ENCODE assay signal across 13 cellular contexts in the genomic region with DNA sequence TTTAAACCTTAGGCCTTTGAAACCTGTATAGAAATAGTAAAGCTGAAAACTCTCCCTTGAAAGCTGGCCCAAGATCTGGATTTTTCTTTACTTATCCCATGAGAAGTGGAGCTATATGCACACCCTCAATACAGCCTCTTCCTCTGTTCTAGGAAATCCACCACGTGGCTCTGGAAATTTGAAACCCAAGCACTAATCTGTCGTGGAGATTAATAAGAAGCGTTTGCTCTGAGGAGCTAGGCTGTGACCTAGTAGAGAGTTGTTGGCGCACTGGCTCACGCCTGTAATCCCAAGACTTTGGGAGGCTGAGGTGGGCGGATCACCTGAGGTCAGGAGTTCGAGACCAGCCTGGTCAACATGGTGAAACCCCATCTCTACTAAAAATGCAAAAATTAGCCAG.
DNase-seq lines count a peak whose midpoint lies in the region; TF ChIP-seq lines count a peak whose summit lies in the region.
"Had no signal": no experiment of that assay in that cellular context is flagged by ENCODE, and none has a peak within 500 bp of the region (broad histone marks: within the 10 kb centered on the region; RNA-seq: fewer than 3 reads in every experiment).

No MANE protein-coding gene starts in this region.

- intact Hi-C loops in esophagus muscularis mucosa (cut with DNase I): no loop called here

- DNase-seq in NCI-H2171 treated with DMSO at 0.1 percent for 48 hours (lab: John Stamatoyannopoulos, UW) (peak; percentile 53), NCI-H2171 (lab: John Stamatoyannopoulos, UW) (no peak), OCI-M1 (lab: John Stamatoyannopoulos, UW) (peak; percentile 5), esophagus muscularis mucosa (ENCODE audit: extremely low spot score) (peak; percentile 42), smooth muscle cell (lab: John Stamatoyannopoulos, UW; ENCODE audit: unreplicated experiment) (no peak), neuronal stem cell (ENCODE audit: low spot score) (no peak), NCI-H1417 treated with DMSO at 0.1 percent for 48 hours (lab: John Stamatoyannopoulos, UW) (no peak)
- no peak for DNase-seq in activated CD4-positive, alpha-beta T cell treated with anti-CD3 and anti-CD28 coated beads, Interleukin-2, amount 50 U/mL, for 48 hours
- DNase-seq: CD4-positive, alpha-beta memory T cell; DND-41; GDM1; HCEC 1CT had no signal

- H3K27me3 ChIP-seq in esophagus muscularis mucosa: peaks cover 0 to 23% (median 0%) of the 10 kb centered on the region in 4 donors
- H3K27me3 ChIP-seq in smooth muscle cell (ENCODE audit: low read depth): no peaks in the 10 kb centered on the region
- peaks cover 0 to 5% (median 0%) of the 10 kb centered on the region in 3 experiments for H3K27me3 ChIP-seq in neuronal stem cell (ENCODE audit: control insufficient read depth in 3 of 3, insufficient read depth in 3 of 3, low read depth in 1 of 3, low read length in 3 of 3)

- no peaks in the 10 kb centered on the region for H3K79me2 ChIP-seq in smooth muscle cell (ENCODE audit: low read depth)

- H3K27ac ChIP-seq in esophagus muscularis mucosa (replicated peaks in 1 of 4): no peak overlapping the region
- H3K27ac ChIP-seq in smooth muscle cell (ENCODE audit: low read depth): peak overlapping the region; percentile 72
- H3K27ac ChIP-seq in neuronal stem cell (replicated peaks; ENCODE audit: low read length): no peak overlapping the region
- H3K27ac ChIP-seq: C4-2B had no signal

- H3K9me3 ChIP-seq in esophagus muscularis mucosa (no peaks in the 10 kb centered on the region), smooth muscle cell (replicated peaks; ENCODE audit: low read depth) (no peaks in the 10 kb centered on the region), neuronal stem cell (replicated peaks in 1 of 2; ENCODE audit: control insufficient read depth in 2 of 2, insufficient read depth in 1 of 2, low read depth in 1 of 2, low read length in 2 of 2) (no peaks in the 10 kb centered on the region)

- peak overlapping the region; percentile 11 for H3K4me2 ChIP-seq in smooth muscle cell
- H3K4me2 ChIP-seq in neuronal stem cell (ENCODE audit: insufficient read depth, low read length, poor library complexity, severe bottlenecking): no peak overlapping the region

- H2BK15ac ChIP-seq in neuronal stem cell (ENCODE audit: low read length): no peak overlapping the region

- TF ChIP-seq CTCF in esophagus muscularis mucosa (IDR thresholded peaks at IDR 0.05) (no peak), smooth muscle cell (IDR thresholded peaks at IDR 0.05; ENCODE audit: borderline replicate concordance, insufficient read depth, poor library complexity, severe bottlenecking) (no peak)

- H3K4me1 ChIP-seq in esophagus muscularis mucosa: peaks cover 0 to 4% (median 0%) of the 10 kb centered on the region in 4 donors
- H3K4me1 ChIP-seq in smooth muscle cell (ENCODE audit: low read depth): peaks cover 11% of the 10 kb centered on the region
- H3K4me1 ChIP-seq in neuronal stem cell (ENCODE audit: control insufficient read depth in 2 of 2, insufficient read depth in 1 of 2, low read depth in 1 of 2, low read length in 2 of 2): peaks cover 3 to 8% of the 10 kb centered on the region in 2 donors

- no peak overlapping the region for H3K14ac ChIP-seq in neuronal stem cell (ENCODE audit: low read length)

- no peaks in the 10 kb centered on the region for H4K20me1 ChIP-seq in smooth muscle cell (ENCODE audit: low read depth)

- no peaks in the 10 kb centered on the region for H3K79me1 ChIP-seq in neuronal stem cell (ENCODE audit: low read depth, low read length)

- H3K18ac ChIP-seq in neuronal stem cell (ENCODE audit: low read length): no peak overlapping the region

- H3K4me3 ChIP-seq in esophagus muscularis mucosa (no peak overlapping the region), smooth muscle cell (no peak overlapping the region), neuronal stem cell (ENCODE audit: low read length in 2 of 2) (no peak overlapping the region)

- no peak for TF ChIP-seq EP300 in esophagus muscularis mucosa (IDR thresholded peaks at IDR 0.05)

- H2BK12ac ChIP-seq in neuronal stem cell (ENCODE audit: low read length): no peak overlapping the region

- H2AFZ ChIP-seq in smooth muscle cell (ENCODE audit: low read depth): no peak overlapping the region
- no peak overlapping the region for H2AFZ ChIP-seq in neuronal stem cell (ENCODE audit: low read length)

- no peak for TF ChIP-seq POLR2A in esophagus muscularis mucosa (IDR thresholded peaks at IDR 0.05; ENCODE audit: low read depth)

- H3K9ac ChIP-seq in smooth muscle cell (ENCODE audit: low read depth): no peak overlapping the region
- no peak overlapping the region for H3K9ac ChIP-seq in neuronal stem cell (ENCODE audit: low read depth, low read length, poor library complexity)

- no peak overlapping the region for H2BK5ac ChIP-seq in neuronal stem cell (ENCODE audit: low read length)

- no peak overlapping the region for H2AK5ac ChIP-seq in neuronal stem cell (ENCODE audit: low read depth, low read length)

- H3K23ac ChIP-seq in neuronal stem cell (ENCODE audit: low read depth, low read length, poor library complexity): no peak overlapping the region

- H3K4ac ChIP-seq in neuronal stem cell (ENCODE audit: low read length): no peak overlapping the region

- no peak overlapping the region for H4K8ac ChIP-seq in neuronal stem cell (ENCODE audit: low read depth, low read length)

- no peak overlapping the region for H2BK120ac ChIP-seq in neuronal stem cell (ENCODE audit: low read depth, low read length)

- no peak overlapping the region for H4K91ac ChIP-seq in neuronal stem cell (ENCODE audit: low read depth, low read length, poor library complexity)

- no peaks in the 10 kb centered on the region for H3K36me3 ChIP-seq in esophagus muscularis mucosa
- H3K36me3 ChIP-seq in smooth muscle cell (ENCODE audit: low read depth): no peaks in the 10 kb centered on the region
- no peaks in the 10 kb centered on the region for H3K36me3 ChIP-seq in neuronal stem cell (replicated peaks in 1 of 2; ENCODE audit: control insufficient read depth in 2 of 2, insufficient read depth in 2 of 2, low read length in 2 of 2)

- no peaks in the 10 kb centered on the region for H3F3A ChIP-seq in smooth muscle cell (ENCODE audit: low read depth)

- 77% methylated on average over 7 of the region's 7 CpGs for WGBS in esophagus muscularis mucosa
- 46% methylated on average over 7 of the region's 7 CpGs for WGBS in smooth muscle cell (ENCODE audit: low lambda C conversion rate)
- WGBS in neuronal stem cell (ENCODE audit: extremely low coverage in 2 of 2, insufficient read length in 2 of 2, insufficient replicate concordance in 1 of 2), 2 donors: no CpG with 5 or more reads among the region's 7 CpGs

Comparison
In these comparisons a context has a peak if more than half of its experiments do, and no peak if none do; other contexts are left out.
1. DNase-seq: peak in NCI-H2171 treated with DMSO at 0.1 percent for 48 hours (single experiment), OCI-M1 (single experiment) and esophagus muscularis mucosa (single experiment); none in NCI-H2171 (single experiment), smooth muscle cell (single experiment), neuronal stem cell (single experiment), activated CD4-positive, alpha-beta T cell treated with anti-CD3 and anti-CD28 coated beads, Interleukin-2, amount 50 U/mL, for 48 hours (0 of 2) and NCI-H1417 treated with DMSO at 0.1 percent for 48 hours (single experiment).